21 cellular contexts compared by ENCODE assay signal in the genomic region with DNA sequence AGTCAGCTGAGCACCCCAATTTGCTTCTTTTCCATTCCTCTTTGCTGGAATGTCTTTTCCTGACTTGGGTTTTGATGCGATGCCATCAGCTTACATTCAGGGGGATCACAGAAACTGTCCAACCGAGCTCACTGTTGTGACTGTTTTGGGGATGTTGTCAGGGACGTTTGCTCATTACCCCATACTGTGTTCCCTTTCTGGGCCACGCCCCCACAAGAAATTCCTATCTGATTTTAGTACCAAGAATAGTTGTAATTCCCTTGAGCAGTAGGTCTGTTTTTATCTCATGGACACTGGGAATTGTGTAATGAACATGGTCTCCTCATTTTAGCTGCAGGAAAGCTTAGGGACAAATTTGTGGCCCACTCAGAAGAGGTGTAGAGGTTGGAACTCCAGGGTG. TPM values are rescaled to one million over a fixed set of nuclear protein-coding genes. Genes with fewer than 3 reads are reported as not detected.
DNase-seq lines count a peak whose midpoint lies in the region; ATAC-seq and TF ChIP-seq lines count a peak whose summit lies in the region.
"Had no signal": no experiment of that assay in that cellular context is flagged by ENCODE, and none has a peak within 500 bp of the region (broad histone marks: within the 10 kb centered on the region; RNA-seq: fewer than 3 reads in every experiment).

No MANE protein-coding gene starts in this region.

- no peak overlapping the region for H3K4me3 Mint-ChIP-seq in activated CD8-positive, alpha-beta memory T cell treated with anti-CD3 and anti-CD28 coated beads, Interleukin-2, amount 10 ng/mL, durations not matched to agents 7 days and 5 days
- H3K4me3 Mint-ChIP-seq in neural progenitor cell, result peak overlapping the region; percentile 27

- no peaks in the 10 kb centered on the region for H3K9me2 ChIP-seq in GM23248 (ENCODE audit: insufficient read depth)

- no peaks in the 10 kb centered on the region for H3K9me3 Mint-ChIP-seq in activated CD8-positive, alpha-beta memory T cell treated with anti-CD3 and anti-CD28 coated beads, Interleukin-2, amount 10 ng/mL, durations not matched to agents 7 days and 5 days (ENCODE audit: low read depth)
- no peaks in the 10 kb centered on the region for H3K9me3 Mint-ChIP-seq in neural progenitor cell

- peak; percentile 3 for DNase-seq in activated CD8-positive, alpha-beta memory T cell treated with anti-CD3 and anti-CD28 coated beads for 24 hours
- no peak for DNase-seq in activated CD8-positive, alpha-beta memory T cell treated with anti-CD3 and anti-CD28 coated beads, Interleukin-2, amount 10 ng/mL, durations not matched to agents 7 days and 5 days
- DNase-seq in GM23248 (peak; percentile 15), islet precursor cell (peak; percentile 24), neural progenitor cell (ENCODE audit: low spot score) (no peak), germinal center (ENCODE audit: low spot score) (no peak), NCI-H82 treated with DMSO at 0.1 percent for 48 hours (lab: John Stamatoyannopoulos, UW; ENCODE audit: unreplicated experiment) (no peak)
- DNase-seq: 8988T; Calu3; CD4-positive, alpha-beta memory T cell; DMS79 treated with DMSO at 0.1 percent for 48 hours; EL had no signal

- no peak overlapping the region for H3K9ac ChIP-seq in GM23248
- H3K9ac ChIP-seq in neural progenitor cell, result no peak overlapping the region
- H3K9ac ChIP-seq: BLaER1 had no signal

- H3K27me3 ChIP-seq in GM23248 (replicated peaks; ENCODE audit: insufficient read depth), result peaks cover 35% of the 10 kb centered on the region
- H3K27me3 ChIP-seq in neural progenitor cell, result peaks cover 79% of the 10 kb centered on the region

- H3K4me3 ChIP-seq in GM23248, result no peak overlapping the region
- no peak overlapping the region for H3K4me3 ChIP-seq in neural progenitor cell
- H3K4me3 ChIP-seq: BLaER1, GM12878, HAP-1 had no signal

- peaks cover 44% of the 10 kb centered on the region for H3K27me3 Mint-ChIP-seq in activated CD8-positive, alpha-beta memory T cell treated with anti-CD3 and anti-CD28 coated beads, Interleukin-2, amount 10 ng/mL, durations not matched to agents 7 days and 5 days
- H3K27me3 Mint-ChIP-seq in neural progenitor cell (ENCODE audit: insufficient read depth, low read depth), result peaks cover 33% of the 10 kb centered on the region

- H3K4me2 ChIP-seq in GM23248 (ENCODE audit: unreplicated experiment), result no peak overlapping the region
- H3K4me2 ChIP-seq in neural progenitor cell, result no peak overlapping the region
- H3K4me2 ChIP-seq: BLaER1 had no signal

- H3K27ac Mint-ChIP-seq in activated CD8-positive, alpha-beta memory T cell treated with anti-CD3 and anti-CD28 coated beads, Interleukin-2, amount 10 ng/mL, durations not matched to agents 7 days and 5 days, result no peak overlapping the region
- H3K27ac Mint-ChIP-seq in neural progenitor cell, result no peak overlapping the region
- H3K27ac Mint-ChIP-seq: CD14-positive monocyte; CD4-positive, alpha-beta memory T cell had no signal

- H3K4me1 ChIP-seq in GM23248 (ENCODE audit: insufficient read depth) (no peaks in the 10 kb centered on the region), neural progenitor cell (peaks cover 34% of the 10 kb centered on the region)
- H3K4me1 ChIP-seq: HAP-1 had no signal

- WGBS in GM23248 (ENCODE audit: low coverage in 1 of 2, low lambda C conversion rate in 2 of 2, missing lambda C conversion rate in 2 of 2), 2 experiments, result 62 to 75% methylated on average over 4 of the region's 4 CpGs

- H3K79me2 ChIP-seq in GM23248 (ENCODE audit: insufficient read depth) (no peaks in the 10 kb centered on the region), neural progenitor cell (ENCODE audit: low read depth) (no peaks in the 10 kb centered on the region)

- no peak for TF ChIP-seq CTCF in neural progenitor cell (IDR thresholded peaks at IDR 0.05)

- H3K9me3 ChIP-seq in GM23248 (ENCODE audit: low read depth), result no peaks in the 10 kb centered on the region
- H3K9me3 ChIP-seq in neural progenitor cell (ENCODE audit: low read depth), result no peaks in the 10 kb centered on the region
- H3K9me3 ChIP-seq: HAP-1 had no signal

- H3K36me3 ChIP-seq in GM23248 (ENCODE audit: low read depth), result no peaks in the 10 kb centered on the region
- H3K36me3 ChIP-seq in neural progenitor cell, result no peaks in the 10 kb centered on the region
- H3K36me3 ChIP-seq: BLaER1, HAP-1 had no signal

- ATAC-seq in activated CD8-positive, alpha-beta memory T cell treated with anti-CD3 and anti-CD28 coated beads, Interleukin-2, amount 10 ng/mL, durations not matched to agents 7 days and 5 days, result no peak
- ATAC-seq in HG02885 (IDR thresholded peaks at IDR 0.05; ENCODE audit: poor library complexity, unreplicated experiment), result no peak
- ATAC-seq: GM12878, HepG2 had no signal

- no peaks in the 10 kb centered on the region for H4K20me1 ChIP-seq in GM23248 (ENCODE audit: insufficient read depth)
- peaks cover 25% of the 10 kb centered on the region for H4K20me1 ChIP-seq in neural progenitor cell (ENCODE audit: low read depth)

- in situ Hi-C loops in GM23248 (cut with MboI), result no loop called here

- H3F3A ChIP-seq in GM23248 (ENCODE audit: insufficient read depth) (no peaks in the 10 kb centered on the region), neural progenitor cell (ENCODE audit: low read depth) (peaks cover 16% of the 10 kb centered on the region)

- H2AFZ ChIP-seq in GM23248, result no peak overlapping the region
- H2AFZ ChIP-seq in neural progenitor cell (replicated peaks), result no peak overlapping the region

- no peak overlapping the region for H3K27ac ChIP-seq in GM23248
- H3K27ac ChIP-seq in neural progenitor cell, result no peak overlapping the region
- H3K27ac ChIP-seq: BLaER1 had no signal

- H3K36me3 Mint-ChIP-seq in activated CD8-positive, alpha-beta memory T cell treated with anti-CD3 and anti-CD28 coated beads, Interleukin-2, amount 10 ng/mL, durations not matched to agents 7 days and 5 days, result peaks cover 2% of the 10 kb centered on the region
- no peaks in the 10 kb centered on the region for H3K36me3 Mint-ChIP-seq in neural progenitor cell
- H3K36me3 Mint-ChIP-seq: IgD-negative memory B cell had no signal

- H3K4me1 Mint-ChIP-seq in activated CD8-positive, alpha-beta memory T cell treated with anti-CD3 and anti-CD28 coated beads, Interleukin-2, amount 10 ng/mL, durations not matched to agents 7 days and 5 days, result peaks cover 4% of the 10 kb centered on the region
- H3K4me1 Mint-ChIP-seq in neural progenitor cell, result peaks cover 3% of the 10 kb centered on the region

- CTCF ChIA-PET in activated CD8-positive, alpha-beta memory T cell treated with anti-CD3 and anti-CD28 coated beads, Interleukin-2, amount 10 ng/mL, durations not matched to agents 7 days and 5 days (lab: Charles Lee), result interaction anchor here (1.3 kb wide), 1 partner anchor 20 kb away, joined by 4 read pairs; no protein-coding TSS in a partner anchor

RNA-seq across cellular contexts. Expression of a gene that starts 2.6 kb away (rescaled TPM):
- under 1 TPM in 1 of 2 experiments, not detected in 1; 0.28 TPM for total RNA-seq in activated CD8-positive, alpha-beta memory T cell treated with anti-CD3 and anti-CD28 coated beads, Interleukin-2, amount 10 ng/mL, durations not matched to agents 7 days and 5 days
- 0.11 TPM in 1 of 2 replicates, not detected in the other for total RNA-seq in GM23248 (2014; rRNA removed; shearing (Covaris generic))
- polyA plus RNA-seq in GM23248 (2016; fragmentation: Nextera tagmentation; extraction: Ambion mirVana), result 0.06 and 0.21 TPM in 2 replicates
- 0.45 and 2.4 TPM in 2 replicates for total RNA-seq in neural progenitor cell (ENCODE audit: low replicate concordance)
- total RNA-seq: CD4-positive, alpha-beta memory T cell; G401 had no signal
- polyA plus RNA-seq: IgD-negative memory B cell had no signal

RNA-seq across cellular contexts. Expression of a gene that starts 53.2 kb away (rescaled TPM):
- total RNA-seq in activated CD8-positive, alpha-beta memory T cell treated with anti-CD3 and anti-CD28 coated beads, Interleukin-2, amount 10 ng/mL, durations not matched to agents 7 days and 5 days, result 10 to 100 TPM; 48.9 to 51.2 TPM
- 0.11 TPM in 1 of 2 replicates, not detected in the other for total RNA-seq in GM23248 (2014; rRNA removed; shearing (Covaris generic))
- not detected in 2 replicates for polyA plus RNA-seq in GM23248 (2016; fragmentation: Nextera tagmentation; extraction: Ambion mirVana)
- total RNA-seq in neural progenitor cell (ENCODE audit: low replicate concordance), result 0.90 and 0.99 TPM in 2 replicates
- total RNA-seq: Calu3, HepG2 had no signal
- polyA plus RNA-seq: AG04450, HepG2 had no signal

Comparison
In these comparisons a context has a peak if more than half of its experiments do, and no peak if none do; other contexts are left out.
1. DNase-seq: peak in activated CD8-positive, alpha-beta memory T cell treated with anti-CD3 and anti-CD28 coated beads for 24 hours (single experiment), GM23248 (single experiment) and islet precursor cell (single experiment); none in activated CD8-positive, alpha-beta memory T cell treated with anti-CD3 and anti-CD28 coated beads, Interleukin-2, amount 10 ng/mL, durations not matched to agents 7 days and 5 days (single experiment), neural progenitor cell (single experiment), germinal center (single experiment) and NCI-H82 treated with DMSO at 0.1 percent for 48 hours (single experiment).
2. RNA of a gene that starts 53.2 kb away (total RNA-seq): 48.9 to 51.2 TPM in activated CD8-positive, alpha-beta memory T cell treated with anti-CD3 and anti-CD28 coated beads, Interleukin-2, amount 10 ng/mL, durations not matched to agents 7 days and 5 days; 0.90 to 0.99 TPM in neural progenitor cell and 0.11 TPM in GM23248; every median in the first group is over 10 times any median in the second.